8 cellular contexts compared by ENCODE assay signal in genomic region chr3:122497425-122497824, GRCh38. TPM values are rescaled to one million over a fixed set of nuclear protein-coding genes. Genes with fewer than 3 reads are reported as not detected.
DNase-seq lines count a peak whose midpoint lies in the region; ATAC-seq and TF ChIP-seq lines count a peak whose summit lies in the region.

No MANE protein-coding gene starts in this region.

- DNase-seq in GDM1 (lab: John Stamatoyannopoulos, UW) (peak; percentile 25), psoas muscle (no peak), NCI-H128 (lab: John Stamatoyannopoulos, UW; ENCODE audit: unreplicated experiment) (no peak), NCI-H1694 (lab: John Stamatoyannopoulos, UW) (no peak)
- peak; percentile 31 for DNase-seq in Jurkat, Clone E6-1 (ENCODE audit: low read depth, low spot score)
- peak; percentile 2 for DNase-seq in activated naive CD8-positive, alpha-beta T cell treated with anti-CD3 and anti-CD28 coated beads, Interleukin-2, amount 50 U/mL, for 16 hours (ENCODE audit: low read depth, low spot score)
- no peak for DNase-seq in effector CD8-positive, alpha-beta T cell (lab: John Stamatoyannopoulos, UW)

- no peak for TF ChIP-seq CTCF in psoas muscle (IDR thresholded peaks at IDR 0.05)

- H3K4me3 ChIP-seq in Jurkat, Clone E6-1 (ENCODE audit: low read length): no peak overlapping the region
- no peak overlapping the region for H3K4me3 ChIP-seq in psoas muscle

- H3K4me1 ChIP-seq in psoas muscle: peaks cover 59% of the 10 kb centered on the region

- intact Hi-C loops in psoas muscle (cut with DNase I): loop anchor here in 1 of 2 donors (5.0 kb wide), 1 partner anchor 40 kb away; no protein-coding TSS in a partner anchor

- peak overlapping the region; percentile 71 for H3K27ac ChIP-seq in psoas muscle

- H3K9me3 ChIP-seq in psoas muscle: no peaks in the 10 kb centered on the region

- H3K27me3 ChIP-seq in psoas muscle (ENCODE audit: insufficient read depth in 3 of 3, low read length in 2 of 3): no peaks in the 10 kb centered on the region

- H3K36me3 ChIP-seq in psoas muscle (ENCODE audit: insufficient read depth in 1 of 2, low read depth in 1 of 2): peaks cover 0 to 42% of the 10 kb centered on the region in 2 donors

- 41 to 53% (median 46%) methylated on average over 1 of the region's 1 CpG for WGBS in psoas muscle, 3 donors

- ATAC-seq in GM21526 (IDR thresholded peaks at IDR 0.05; ENCODE audit: low FRiP score, unreplicated experiment) (peak; percentile 70), psoas muscle (peak; percentile 88 to 92 (median 90))

RNA-seq across cellular contexts. Expression of gene KPNA1, which starts 17.3 kb away (rescaled TPM):
- 44.7 TPM for polyA plus RNA-seq in Jurkat, Clone E6-1 (2012; ENCODE audit: insufficient read depth, insufficient read length)
- total RNA-seq in psoas muscle: 100 to 1,000 TPM; 180 to 263 (median 233) TPM
- 100 to 1,000 TPM in 1 of 3 donors, 10 to 100 TPM in 2; 39.5 to 125 (median 49.8) TPM for polyA plus RNA-seq in psoas muscle

Comparison
In these comparisons a context has a peak if more than half of its experiments do, and no peak if none do; other contexts are left out.
1. DNase-seq: peak in GDM1 (single experiment), Jurkat, Clone E6-1 (single experiment) and activated naive CD8-positive, alpha-beta T cell treated with anti-CD3 and anti-CD28 coated beads, Interleukin-2, amount 50 U/mL, for 16 hours (single experiment); none in psoas muscle (0 of 2), effector CD8-positive, alpha-beta T cell (single experiment), NCI-H128 (single experiment) and NCI-H1694 (single experiment).